Comparison of ENCODE assay signal across 9 cellular contexts in the genomic region with DNA sequence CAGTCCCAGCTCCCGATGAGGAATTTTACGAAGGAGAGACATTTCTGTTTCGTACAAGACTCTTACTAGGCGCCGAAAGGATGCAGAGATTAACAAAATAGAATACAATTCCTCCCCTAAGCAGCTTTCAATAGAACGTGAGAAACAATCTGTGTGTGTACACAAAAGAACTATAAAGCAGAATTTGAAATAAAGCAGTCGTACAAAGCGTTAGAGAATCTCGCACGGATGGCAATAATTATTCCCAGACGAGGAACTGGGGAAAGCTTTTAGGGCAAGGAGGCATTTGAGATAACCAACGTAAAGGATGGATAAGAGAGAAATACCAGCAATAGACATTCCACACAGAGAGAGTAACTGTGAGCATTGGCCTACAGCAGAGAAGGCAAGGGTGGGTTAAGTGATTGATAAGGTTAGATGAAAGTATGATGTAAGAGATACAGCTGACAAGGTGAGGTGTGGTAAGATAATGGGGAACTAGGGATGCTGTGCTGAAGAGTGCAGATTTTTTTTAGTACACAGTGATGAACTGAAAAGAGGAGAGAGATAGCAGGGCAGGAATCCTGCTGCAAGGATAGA. TPM values are rescaled to one million over a fixed set of nuclear protein-coding genes. Genes with fewer than 3 reads are reported as not detected.
A peak's percentile ranks its signal among the peaks of the same experiment; 100 is the strongest.
DNase-seq lines count a peak whose midpoint lies in the region; ATAC-seq and TF ChIP-seq lines count a peak whose summit lies in the region.
"Had no signal": no experiment of that assay in that cellular context is flagged by ENCODE, and none has a peak within 500 bp of the region (broad histone marks: within the 10 kb centered on the region; RNA-seq: fewer than 3 reads in every experiment).

No MANE protein-coding gene starts in this region.

- H3K27me3 ChIP-seq in CD4-positive, CD25-positive, alpha-beta regulatory T cell (ENCODE audit: control insufficient read depth, insufficient read depth, low read length) = no peaks in the 10 kb centered on the region
- H3K27me3 ChIP-seq in MG63 (no peaks in the 10 kb centered on the region), dorsolateral prefrontal cortex (no peaks in the 10 kb centered on the region), neutrophil (no peaks in the 10 kb centered on the region)

- H3K4me3 ChIP-seq in CD4-positive, CD25-positive, alpha-beta regulatory T cell (ENCODE audit: low read depth, low read length) = peak overlapping the region; percentile 79
- H3K4me3 ChIP-seq in MG63 = peak overlapping the region; percentile 49
- H3K4me3 ChIP-seq in dorsolateral prefrontal cortex = peak overlapping the region; percentile 39 to 98 (median 91)
- peak overlapping the region; percentile 86 to 92 for H3K4me3 ChIP-seq in neutrophil (ENCODE audit: low read depth in 1 of 2, low read length in 1 of 2)

- peaks cover 3% of the 10 kb centered on the region for H3K36me3 Mint-ChIP-seq in CD4-positive, CD25-positive, alpha-beta regulatory T cell
- H3K36me3 Mint-ChIP-seq in naive thymus-derived CD8-positive, alpha-beta T cell = no peaks in the 10 kb centered on the region

- H3K4me3 Mint-ChIP-seq in CD4-positive, CD25-positive, alpha-beta regulatory T cell = no peak overlapping the region
- no peak overlapping the region for H3K4me3 Mint-ChIP-seq in naive thymus-derived CD8-positive, alpha-beta T cell
- H3K4me3 Mint-ChIP-seq: IgD-negative memory B cell had no signal

- no peak overlapping the region for H3K27ac Mint-ChIP-seq in CD4-positive, CD25-positive, alpha-beta regulatory T cell
- no peak overlapping the region for H3K27ac Mint-ChIP-seq in naive thymus-derived CD8-positive, alpha-beta T cell
- H3K27ac Mint-ChIP-seq: IgD-negative memory B cell had no signal

- POLR2A ChIA-PET in naive thymus-derived CD8-positive, alpha-beta T cell (lab: Charles Lee) = interaction anchor here (0.5 to 2.2 kb wide), 21 partner anchors 8 to 1043 kb away, joined by 3 to 17 read pairs (median 4); a partner anchor contains a TSS

- H3K9me3 ChIP-seq in CD4-positive, CD25-positive, alpha-beta regulatory T cell (ENCODE audit: control insufficient read depth in 2 of 2, low read length in 2 of 2) = no peaks in the 10 kb centered on the region
- no peaks in the 10 kb centered on the region for H3K9me3 ChIP-seq in MG63
- H3K9me3 ChIP-seq in neutrophil = no peaks in the 10 kb centered on the region

- H3K9me3 Mint-ChIP-seq in CD4-positive, CD25-positive, alpha-beta regulatory T cell = no peaks in the 10 kb centered on the region
- H3K9me3 Mint-ChIP-seq in naive thymus-derived CD8-positive, alpha-beta T cell = peaks cover 0 to 5% (median 0%) of the 10 kb centered on the region in 9 donors
- H3K9me3 Mint-ChIP-seq: IgD-negative memory B cell had no signal

- no peaks in the 10 kb centered on the region for H3K36me3 ChIP-seq in CD4-positive, CD25-positive, alpha-beta regulatory T cell (ENCODE audit: control insufficient read depth, insufficient read depth, low read length)
- H3K36me3 ChIP-seq in MG63 = no peaks in the 10 kb centered on the region
- H3K36me3 ChIP-seq in neutrophil = no peaks in the 10 kb centered on the region

- no peaks in the 10 kb centered on the region for H3K27me3 Mint-ChIP-seq in CD4-positive, CD25-positive, alpha-beta regulatory T cell
- H3K27me3 Mint-ChIP-seq in naive thymus-derived CD8-positive, alpha-beta T cell = no peaks in the 10 kb centered on the region
- H3K27me3 Mint-ChIP-seq: IgD-negative memory B cell had no signal

- TF ChIP-seq CTCF in dorsolateral prefrontal cortex (IDR thresholded peaks at IDR 0.05 in 54 of 56, conservative IDR thresholded peaks at IDR 0.05 in 2 of 56; ENCODE audit: low read depth in 1 of 56, partially characterized antibody in 56 of 56) (no peak), neutrophil (IDR thresholded peaks at IDR 0.05) (no peak)

- ATAC-seq in CD4-positive, CD25-positive, alpha-beta regulatory T cell (ENCODE audit: low read depth in 2 of 2) = no peak
- no peak for ATAC-seq in naive thymus-derived CD8-positive, alpha-beta T cell

- H3K4me1 ChIP-seq in CD4-positive, CD25-positive, alpha-beta regulatory T cell (ENCODE audit: control insufficient read depth, insufficient read depth, low read length, poor library complexity, severe bottlenecking) = peaks cover 70% of the 10 kb centered on the region
- peaks cover 42 to 48% of the 10 kb centered on the region in 2 experiments for H3K4me1 ChIP-seq in neutrophil (ENCODE audit: control insufficient read depth in 1 of 2, insufficient read depth in 1 of 2, low read depth in 1 of 2, low read length in 1 of 2)

- DNase-seq in CD4-positive, CD25-positive, alpha-beta regulatory T cell = no peak
- no peak for DNase-seq in MG63
- no peak for DNase-seq in dorsolateral prefrontal cortex
- no peak for DNase-seq in NCI-H1105 treated with DMSO at 0.1 percent for 48 hours (lab: John Stamatoyannopoulos, UW)
- no peak for DNase-seq in activated CD4-positive, alpha-beta T cell treated with anti-CD3 and anti-CD28 coated beads, Interleukin-2, amount 50 U/mL, for 1 hour
- DNase-seq in naive thymus-derived CD8-positive, alpha-beta T cell = no peak
- no peak for DNase-seq in activated CD4-positive, CD25-positive, alpha-beta regulatory T cell treated with anti-CD3 and anti-CD28 coated beads, Interleukin-2, amount 50 U/mL, for 72 hours

- peak overlapping the region; percentile 93 for H3K27ac ChIP-seq in CD4-positive, CD25-positive, alpha-beta regulatory T cell (ENCODE audit: insufficient read depth, low read length, poor library complexity, severe bottlenecking)
- H3K27ac ChIP-seq in dorsolateral prefrontal cortex = peak overlapping the region in 50 of 59 donors; percentile 1 to 100 (median 66)
- H3K27ac ChIP-seq in neutrophil = peak overlapping the region; percentile 99

- intact Hi-C loops in dorsolateral prefrontal cortex (cut with DNase I) = loop anchor here (2.0 to 5.0 kb wide), 8 partner anchors 36 to 664 kb away; a partner anchor contains a TSS

- H3K4me1 Mint-ChIP-seq in CD4-positive, CD25-positive, alpha-beta regulatory T cell = peaks cover 33 to 68% (median 57%) of the 10 kb centered on the region in 4 donors
- H3K4me1 Mint-ChIP-seq in naive thymus-derived CD8-positive, alpha-beta T cell = peaks cover 27 to 64% (median 59%) of the 10 kb centered on the region in 4 donors

RNA-seq across cellular contexts. Expression of a gene that starts 1.0 kb away (rescaled TPM):
- 38.2 TPM for total RNA-seq in CD4-positive, CD25-positive, alpha-beta regulatory T cell
- 10 to 100 TPM; 20.9 to 29.1 (median 24.6) TPM for polyA plus RNA-seq in CD4-positive, CD25-positive, alpha-beta regulatory T cell
- 1.5 and 2.9 TPM in 2 replicates for total RNA-seq in MG63 (2014; rRNA removed; shearing (Covaris generic); ENCODE audit: low replicate concordance)
- 10 to 100 TPM; 24.8 to 54.3 (median 39.0) TPM for total RNA-seq in dorsolateral prefrontal cortex
- total RNA-seq in naive thymus-derived CD8-positive, alpha-beta T cell = 10 to 100 TPM; 18.4 to 23.2 TPM
- polyA plus RNA-seq in naive thymus-derived CD8-positive, alpha-beta T cell = 10 to 100 TPM; 12.3 to 14.5 (median 14.3) TPM

RNA-seq across cellular contexts. Expression of a gene that starts 52.5 kb away (rescaled TPM):
- total RNA-seq in CD4-positive, CD25-positive, alpha-beta regulatory T cell = 120 TPM
- polyA plus RNA-seq in CD4-positive, CD25-positive, alpha-beta regulatory T cell = 10 to 100 TPM; 45.2 to 62.7 (median 56.9) TPM
- 11.0 and 18.3 TPM in 2 replicates for total RNA-seq in MG63 (2014; rRNA removed; shearing (Covaris generic); ENCODE audit: low replicate concordance)
- total RNA-seq in dorsolateral prefrontal cortex = 100 to 1,000 TPM in 58 of 120 experiments, 10 to 100 TPM in 62; 70.3 to 143 (median 98.7) TPM
- total RNA-seq in naive thymus-derived CD8-positive, alpha-beta T cell = 10 to 100 TPM; 83.5 to 83.9 TPM
- polyA plus RNA-seq in naive thymus-derived CD8-positive, alpha-beta T cell = 10 to 100 TPM; 24.9 to 38.5 (median 28.5) TPM
